ENCODE assay signal across 13 cellular contexts in genomic region chr13:99600318-99600717, GRCh38. TPM values are rescaled to one million over a fixed set of nuclear protein-coding genes. Genes with fewer than 3 reads are reported as not detected.
DNase-seq lines count a peak whose midpoint lies in the region; ATAC-seq and TF ChIP-seq lines count a peak whose summit lies in the region.
"Had no signal": no experiment of that assay in that cellular context is flagged by ENCODE, and none has a peak within 500 bp of the region (broad histone marks: within the 10 kb centered on the region; RNA-seq: fewer than 3 reads in every experiment).

No MANE protein-coding gene starts in this region.

- H3K4me3 ChIP-seq in GM23338, result no peak overlapping the region
- no peak overlapping the region for H3K4me3 ChIP-seq in colonic mucosa

- H3K4me1 Mint-ChIP-seq in GM23338, result peaks cover 18% of the 10 kb centered on the region

- DNase-seq in COLO668 (lab: John Stamatoyannopoulos, UW; ENCODE audit: unreplicated experiment), result peak; percentile 30
- peak; percentile 86 for DNase-seq in GM23338 (ENCODE audit: low spot score)
- DNase-seq in iPS-NIHi7 (ENCODE audit: extremely low spot score), result peak; percentile 74
- DNase-seq in colonic mucosa, result no peak
- no peak for DNase-seq in stimulated activated naive CD4-positive, alpha-beta T cell treated with Interleukin-2 at 50 U/mL for 16 hours (lab: John Stamatoyannopoulos, UW)
- no peak for DNase-seq in DMS53 treated with DMSO at 0.1 percent for 48 hours (lab: John Stamatoyannopoulos, UW; ENCODE audit: unreplicated experiment)
- DNase-seq: amniotic stem cell; CD4-positive, CD25-positive, alpha-beta regulatory T cell; effector CD4-positive, alpha-beta T cell; NCI-H187 had no signal

- 0 out of 2 replicates have a peak, but pooled peaks cover under 1% of the 10 kb centered on the region for H3F3A ChIP-seq in GM23338 (replicated peaks; ENCODE audit: low read depth)

- H3K27ac Mint-ChIP-seq in GM23338, result no peak overlapping the region
- H3K27ac Mint-ChIP-seq: memory B cell had no signal

- H3K9ac ChIP-seq in colonic mucosa (ENCODE audit: low read depth in 2 of 2, low read length in 2 of 2), result no peak overlapping the region

- intact Hi-C loops in colonic mucosa (cut with DNase I), result no loop called here

- H2AFZ ChIP-seq in GM23338, result peak overlapping the region; percentile 83

- no peak overlapping the region for H3K27ac ChIP-seq in GM23338 (ENCODE audit: low read depth)
- no peak overlapping the region for H3K27ac ChIP-seq in colonic mucosa

- H3K9me3 Mint-ChIP-seq in GM23338, result no peaks in the 10 kb centered on the region
- H3K9me3 Mint-ChIP-seq: memory B cell had no signal

- H3K36me3 Mint-ChIP-seq in GM23338 (ENCODE audit: low read depth), result no peaks in the 10 kb centered on the region
- H3K36me3 Mint-ChIP-seq: CD4-positive, CD25-positive, alpha-beta regulatory T cell; memory B cell had no signal

- ATAC-seq in GM23338, result peak; percentile 99
- ATAC-seq in SK-N-SH treated with all-trans-retinoic acid at 6 μM for 48 hours, result 0 out of 3 replicates have a peak, but pooled peaks have one; percentile 38
- ATAC-seq in HG02870 (IDR thresholded peaks at IDR 0.05; ENCODE audit: unreplicated experiment), result no peak

- H3K4me1 ChIP-seq in GM23338 (ENCODE audit: insufficient read depth), result peaks cover 12% of the 10 kb centered on the region
- H3K4me1 ChIP-seq in colonic mucosa, result no peaks in the 10 kb centered on the region

- H3K27me3 Mint-ChIP-seq in GM23338 (ENCODE audit: insufficient read depth, low read depth, poor library complexity), result no peaks in the 10 kb centered on the region
- H3K27me3 Mint-ChIP-seq: memory B cell had no signal

- H3K9me3 ChIP-seq in colonic mucosa, result no peaks in the 10 kb centered on the region

- H3K27me3 ChIP-seq in GM23338 (ENCODE audit: insufficient read depth) (no peaks in the 10 kb centered on the region), colonic mucosa (no peaks in the 10 kb centered on the region)

- H3K79me2 ChIP-seq in GM23338 (replicated peaks; ENCODE audit: insufficient read depth), result no peaks in the 10 kb centered on the region

- no peaks in the 10 kb centered on the region for H3K36me3 ChIP-seq in GM23338 (ENCODE audit: insufficient read depth)
- H3K36me3 ChIP-seq in colonic mucosa, result no peaks in the 10 kb centered on the region

- no peaks in the 10 kb centered on the region for H4K20me1 ChIP-seq in GM23338 (replicated peaks; ENCODE audit: insufficient read depth)

- H3K9me2 ChIP-seq in GM23338 (ENCODE audit: insufficient read depth), result no peaks in the 10 kb centered on the region

- no peak overlapping the region for H3K4me3 Mint-ChIP-seq in GM23338
- H3K4me3 Mint-ChIP-seq: memory B cell had no signal

- TF ChIP-seq CTCF in GM23338 (conservative IDR thresholded peaks at IDR 0.05; ENCODE audit: low read depth in 2 of 2), result peak; percentile 85 to 95
- no peak for TF ChIP-seq CTCF in colonic mucosa (IDR thresholded peaks at IDR 0.05)

- 0 out of 2 replicates have a peak overlapping the region, but pooled peaks have one; percentile 4 for H3K4me2 ChIP-seq in GM23338

TF ChIP-seq in GM23338, 12 proteins besides CTCF, POLR2A, EP300 and RAD21:
- no peak for TF ChIP-seq REST (IDR thresholded peaks at IDR 0.05; ENCODE audit: unreplicated experiment)
- no peak for TF ChIP-seq EZH2 (IDR thresholded peaks at IDR 0.05; ENCODE audit: low read depth, unreplicated experiment)
- no peak for TF ChIP-seq CREB1 (CRISPR knock-in tag; IDR thresholded peaks at IDR 0.05; ENCODE audit: low read depth)
- no peak for TF ChIP-seq NANOG (IDR thresholded peaks at IDR 0.05; ENCODE audit: borderline replicate concordance)
- TF ChIP-seq STAT1 (IDR thresholded peaks at IDR 0.05; ENCODE audit: unreplicated experiment), result no peak
- TF ChIP-seq ZNF331 (CRISPR knock-in tag; IDR thresholded peaks at IDR 0.05; ENCODE audit: low read depth), result no peak
- no peak for TF ChIP-seq ZNF114 (CRISPR knock-in tag; IDR thresholded peaks at IDR 0.05)
- no peak for TF ChIP-seq ETS1 (IDR thresholded peaks at IDR 0.05)
- TF ChIP-seq JUNB (IDR thresholded peaks at IDR 0.05; ENCODE audit: unreplicated experiment), result no peak
TF ChIP-seq in GM23338: peak in this region for 0.

TF ChIP-seq in SK-N-SH treated with all-trans-retinoic acid at 6 μM for 48 hours, 23 proteins besides CTCF, POLR2A, EP300 and RAD21:
- TF ChIP-seq GLIS3 (CRISPR knock-in tag; IDR thresholded peaks at IDR 0.05) (no peak), OSR1 (CRISPR knock-in tag; IDR thresholded peaks at IDR 0.05) (no peak), SNAI2 (CRISPR knock-in tag; IDR thresholded peaks at IDR 0.05) (no peak), ZFP3 (CRISPR knock-in tag; IDR thresholded peaks at IDR 0.05) (no peak), RARB (CRISPR knock-in tag; IDR thresholded peaks at IDR 0.05) (no peak), PATZ1 (CRISPR knock-in tag; IDR thresholded peaks at IDR 0.05; ENCODE audit: borderline replicate concordance) (no peak), ZNF70 (CRISPR knock-in tag; IDR thresholded peaks at IDR 0.05) (no peak), ZC3H10 (CRISPR knock-in tag; IDR thresholded peaks at IDR 0.05) (no peak), CREB5 (CRISPR knock-in tag; IDR thresholded peaks at IDR 0.05; ENCODE audit: low read depth) (no peak), TOX (CRISPR knock-in tag; IDR thresholded peaks at IDR 0.05; ENCODE audit: borderline replicate concordance) (no peak), ISL1 (CRISPR knock-in tag; IDR thresholded peaks at IDR 0.05) (no peak), POU6F1 (CRISPR knock-in tag; IDR thresholded peaks at IDR 0.05; ENCODE audit: borderline replicate concordance, low read depth) (no peak), ZNF8 (CRISPR knock-in tag; IDR thresholded peaks at IDR 0.05) (no peak), PPARA (CRISPR knock-in tag; IDR thresholded peaks at IDR 0.05; ENCODE audit: borderline replicate concordance) (no peak), ZNF565 (CRISPR knock-in tag; conservative IDR thresholded peaks at IDR 0.05; ENCODE audit: low read depth) (no peak), ESRRG (CRISPR knock-in tag; IDR thresholded peaks at IDR 0.05) (no peak)

RNA-seq across cellular contexts. Expression of gene CLYBL, which starts 6.2 kb away (rescaled TPM):
- 9.7 and 10.8 TPM in 2 replicates for total RNA-seq in GM23338 (2014; rRNA removed; shearing (Covaris generic))
- 12.5 and 12.6 TPM in 2 replicates for polyA plus RNA-seq in GM23338 (2016; fragmentation: Nextera tagmentation; extraction: Ambion mirVana)
- 10 to 100 TPM; 12.9 to 34.7 TPM for total RNA-seq in colonic mucosa

Comparison
In these comparisons a context has a peak if more than half of its experiments do, and no peak if none do; other contexts are left out.
1. DNase-seq: peak in COLO668 (single experiment), GM23338 (single experiment) and iPS-NIHi7 (single experiment); none in colonic mucosa (single experiment), stimulated activated naive CD4-positive, alpha-beta T cell treated with Interleukin-2 at 50 U/mL for 16 hours (single experiment) and DMS53 treated with DMSO at 0.1 percent for 48 hours (single experiment).